9 cellular contexts compared by ENCODE assay signal in the genomic region with DNA sequence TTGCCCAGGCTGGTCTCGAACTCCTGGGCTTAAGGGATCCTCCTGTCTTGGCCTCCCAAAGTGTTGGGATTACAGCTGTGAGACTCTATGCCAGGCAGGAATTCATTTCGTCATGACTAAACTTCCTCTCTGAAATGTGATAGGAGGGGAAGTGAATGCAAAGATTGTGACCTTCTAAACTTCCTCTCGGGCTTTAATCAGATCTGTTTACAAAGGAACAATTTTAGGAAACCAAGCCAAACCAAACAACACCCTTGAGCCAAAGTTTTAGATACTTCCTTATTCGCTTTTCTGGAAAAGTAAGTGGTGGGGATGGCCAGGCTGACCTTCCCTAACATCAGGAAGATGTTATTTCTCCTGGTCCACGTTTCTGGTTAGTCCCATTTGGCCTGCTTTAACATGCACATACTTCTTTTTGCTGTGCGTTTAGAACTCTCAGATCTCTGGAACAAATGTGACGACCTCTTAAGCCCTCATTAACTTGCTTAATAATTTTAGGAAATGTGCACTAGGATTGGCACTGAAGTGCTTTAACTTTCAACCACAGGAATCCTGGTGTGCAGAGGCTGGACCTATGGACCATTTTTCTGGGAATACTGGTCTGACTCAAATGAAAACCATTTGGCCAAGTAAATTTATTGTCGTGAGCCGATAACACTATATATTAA. TPM values are rescaled to one million over a fixed set of nuclear protein-coding genes. Genes with fewer than 3 reads are reported as not detected.
DNase-seq lines count a peak whose midpoint lies in the region; ATAC-seq and TF ChIP-seq lines count a peak whose summit lies in the region.
"Had no signal": no experiment of that assay in that cellular context is flagged by ENCODE, and none has a peak within 500 bp of the region (broad histone marks: within the 10 kb centered on the region; RNA-seq: fewer than 3 reads in every experiment).

No MANE protein-coding gene starts in this region.

- TF ChIP-seq POLR2A in tibial nerve (IDR thresholded peaks at IDR 0.05), result no peak

- H3K9me3 Mint-ChIP-seq in natural killer cell treated with Interleukin-12 subunit alpha and Interleukin-12 subunit beta and Interleukin-15 and Interleukin-18, amount 100 ng/mL, for 72 hours, result no peaks in the 10 kb centered on the region
- H3K9me3 Mint-ChIP-seq: naive B cell had no signal

- no peak for TF ChIP-seq CTCF in VCaP (conservative IDR thresholded peaks at IDR 0.05)
- TF ChIP-seq CTCF in tibial nerve (IDR thresholded peaks at IDR 0.05), result no peak

- no peaks in the 10 kb centered on the region for H3K9me3 ChIP-seq in tibial nerve

- no peaks in the 10 kb centered on the region for H3K36me3 ChIP-seq in tibial nerve

- H3K27me3 Mint-ChIP-seq in natural killer cell treated with Interleukin-12 subunit alpha and Interleukin-12 subunit beta and Interleukin-15 and Interleukin-18, amount 100 ng/mL, for 72 hours, result peaks cover 9 to 13% of the 10 kb centered on the region in 2 donors

- H3K36me3 Mint-ChIP-seq in natural killer cell treated with Interleukin-12 subunit alpha and Interleukin-12 subunit beta and Interleukin-15 and Interleukin-18, amount 100 ng/mL, for 72 hours, result no peaks in the 10 kb centered on the region
- H3K36me3 Mint-ChIP-seq: naive B cell had no signal

- intact Hi-C loops in left ventricle myocardium superior (cut with micrococcal nuclease), result no loop called here

- H3K27ac Mint-ChIP-seq in natural killer cell treated with Interleukin-12 subunit alpha and Interleukin-12 subunit beta and Interleukin-15 and Interleukin-18, amount 100 ng/mL, for 72 hours, result no peak overlapping the region
- H3K27ac Mint-ChIP-seq: naive B cell had no signal

- no peak overlapping the region for H3K4me3 Mint-ChIP-seq in natural killer cell treated with Interleukin-12 subunit alpha and Interleukin-12 subunit beta and Interleukin-15 and Interleukin-18, amount 100 ng/mL, for 72 hours
- H3K4me3 Mint-ChIP-seq: naive B cell had no signal

- TF ChIP-seq EP300 in tibial nerve (IDR thresholded peaks at IDR 0.05), result peak; percentile 26 to 84

- H3K4me1 ChIP-seq in tibial nerve, result peaks cover 0 to 6% (median 0%) of the 10 kb centered on the region in 4 donors

- DNase-seq in HT-29 (ENCODE audit: low spot score), result peak; percentile 70
- no peak for DNase-seq in left ventricle myocardium superior
- no peak for DNase-seq in tibial nerve (ENCODE audit: low spot score in 2 of 2)
- DNase-seq in T-helper 9 cell, result no peak
- DNase-seq in natural killer cell treated with Interleukin-12 subunit alpha and Interleukin-12 subunit beta and Interleukin-15 and Interleukin-18, amount 100 ng/mL, for 72 hours (ENCODE audit: low spot score), result no peak
- DNase-seq: naive B cell had no signal

- H3K4me3 ChIP-seq in tibial nerve, result no peak overlapping the region

- H3K27ac ChIP-seq in VCaP (peak overlapping the region; percentile 57), tibial nerve (no peak overlapping the region)

- H3K4me1 Mint-ChIP-seq in natural killer cell treated with Interleukin-12 subunit alpha and Interleukin-12 subunit beta and Interleukin-15 and Interleukin-18, amount 100 ng/mL, for 72 hours (ENCODE audit: low read depth in 2 of 2), result no peaks in the 10 kb centered on the region
- H3K4me1 Mint-ChIP-seq: naive B cell had no signal

- WGBS in tibial nerve, 2 donors, result 25 to 32% methylated on average over 8 to 9 of the region's 9 CpGs

- peak; percentile 82 for ATAC-seq in left ventricle myocardium superior
- ATAC-seq in HG02884 (IDR thresholded peaks at IDR 0.05; ENCODE audit: unreplicated experiment), result no peak
- no peak for ATAC-seq in natural killer cell treated with Interleukin-12 subunit alpha and Interleukin-12 subunit beta and Interleukin-15 and Interleukin-18, amount 100 ng/mL, for 72 hours

- H3K27me3 ChIP-seq in tibial nerve, result no peaks in the 10 kb centered on the region

RNA-seq across cellular contexts. Expression of gene YES1, which starts 33.2 kb away (rescaled TPM):
- 48.4 and 66.6 TPM in 2 replicates for total RNA-seq in HT-29 (2014; rRNA removed; shearing (Covaris generic))
- total RNA-seq in left ventricle myocardium superior (23.4 TPM), tibial nerve (10 to 100 TPM; 47.5 to 73.0 (median 59.1) TPM)
- total RNA-seq in natural killer cell treated with Interleukin-12 subunit alpha and Interleukin-12 subunit beta and Interleukin-15 and Interleukin-18, amount 100 ng/mL, for 72 hours, result 10 to 100 TPM; 30.8 to 33.3 TPM

RNA-seq across cellular contexts. Expression of gene ADCYAP1, which starts 59.4 kb away (rescaled TPM):
- not detected in 2 replicates for total RNA-seq in HT-29 (2014; rRNA removed; shearing (Covaris generic))
- 0.17 TPM for total RNA-seq in left ventricle myocardium superior
- 1 to 10 TPM in 1 of 4 donors, under 1 TPM in 1, not detected in 2; 0.63 to 1.1 TPM for total RNA-seq in tibial nerve
- under 1 TPM in 1 of 2 donors, not detected in 1; 0.31 TPM for total RNA-seq in natural killer cell treated with Interleukin-12 subunit alpha and Interleukin-12 subunit beta and Interleukin-15 and Interleukin-18, amount 100 ng/mL, for 72 hours
- total RNA-seq: epithelial cell of proximal tubule had no signal
